ENCODE assay signal across 12 cellular contexts in genomic region chr9:129933215-129933614, GRCh38.
A peak's percentile ranks its signal among the peaks of the same experiment; 100 is the strongest.
DNase-seq lines count a peak whose midpoint lies in the region; ATAC-seq and TF ChIP-seq lines count a peak whose summit lies in the region.
"Had no signal": no experiment of that assay in that cellular context is flagged by ENCODE, and none has a peak within 500 bp of the region (broad histone marks: within the 10 kb centered on the region; RNA-seq: fewer than 3 reads in every experiment).

No MANE protein-coding gene starts in this region.

- no peak overlapping the region for H3K4me3 Mint-ChIP-seq in activated naive CD4-positive, alpha-beta T cell treated with anti-CD3 and anti-CD28 coated beads, Interleukin-2, amount 10 ng/mL, durations not matched to agents 7 days and 5 days
- peak overlapping the region; percentile 72 for H3K4me3 Mint-ChIP-seq in activated naive CD8-positive, alpha-beta T cell treated with anti-CD3 and anti-CD28 coated beads, Interleukin-2, amount 50 U/mL, for 24 hours
- H3K4me3 Mint-ChIP-seq in mesothelial cell of epicardium (no peak overlapping the region), endodermal cell (no peak overlapping the region)

- H3K4me3 ChIP-seq in transverse colon (no peak overlapping the region), endodermal cell (ENCODE audit: low read length) (no peak overlapping the region)
- H3K4me3 ChIP-seq: cardiac muscle cell had no signal

- H3K9ac ChIP-seq in endodermal cell (ENCODE audit: extremely low read depth, low read length, poor library complexity, severe bottlenecking), result no peak overlapping the region
- H3K9ac ChIP-seq: parathyroid adenoma had no signal

- no peak for DNase-seq in activated naive CD4-positive, alpha-beta T cell treated with anti-CD3 and anti-CD28 coated beads, Interleukin-2, amount 10 ng/mL, durations not matched to agents 7 days and 5 days
- no peak for DNase-seq in activated naive CD4-positive, alpha-beta T cell treated with Interleukin-2 at 50 U/mL for 16 hours
- DNase-seq in activated naive CD8-positive, alpha-beta T cell treated with anti-CD3 and anti-CD28 coated beads, Interleukin-2, amount 50 U/mL, for 24 hours, result no peak
- DNase-seq in mesothelial cell of epicardium (ENCODE audit: low spot score in 2 of 2, unreplicated experiment in 2 of 2) (no peak), transverse colon (no peak), NCI-H187 treated with DMSO at 0.1 percent for 48 hours (lab: John Stamatoyannopoulos, UW) (no peak), endodermal cell (no peak)
- DNase-seq: activated CD4-positive, CD25-positive, alpha-beta regulatory T cell; NCI-H1092 had no signal

- H3K27ac ChIP-seq in transverse colon (peak overlapping the region; percentile 72 to 82 (median 74)), endodermal cell (ENCODE audit: low read depth, low read length) (no peak overlapping the region)

- peaks cover 54% of the 10 kb centered on the region for H3K4me1 Mint-ChIP-seq in activated naive CD4-positive, alpha-beta T cell treated with anti-CD3 and anti-CD28 coated beads, Interleukin-2, amount 10 ng/mL, durations not matched to agents 7 days and 5 days
- H3K4me1 Mint-ChIP-seq in activated naive CD8-positive, alpha-beta T cell treated with anti-CD3 and anti-CD28 coated beads, Interleukin-2, amount 50 U/mL, for 24 hours, result peaks cover 76% of the 10 kb centered on the region
- H3K4me1 Mint-ChIP-seq in mesothelial cell of epicardium (peaks cover 31% of the 10 kb centered on the region), endodermal cell (peaks cover 14% of the 10 kb centered on the region)

- no peak for ATAC-seq in activated naive CD8-positive, alpha-beta T cell treated with anti-CD3 and anti-CD28 coated beads, Interleukin-2, amount 50 U/mL, for 24 hours
- no peak for ATAC-seq in HG02759 (IDR thresholded peaks at IDR 0.05; ENCODE audit: unreplicated experiment)

- TF ChIP-seq CTCF in mesothelial cell of epicardium (IDR thresholded peaks at IDR 0.05; ENCODE audit: unreplicated experiment) (no peak), transverse colon (IDR thresholded peaks at IDR 0.05) (no peak), endodermal cell (conservative IDR thresholded peaks at IDR 0.05) (no peak)

- no peaks in the 10 kb centered on the region for H3K27me3 Mint-ChIP-seq in activated naive CD4-positive, alpha-beta T cell treated with anti-CD3 and anti-CD28 coated beads, Interleukin-2, amount 10 ng/mL, durations not matched to agents 7 days and 5 days
- no peaks in the 10 kb centered on the region for H3K27me3 Mint-ChIP-seq in activated naive CD8-positive, alpha-beta T cell treated with anti-CD3 and anti-CD28 coated beads, Interleukin-2, amount 50 U/mL, for 24 hours
- H3K27me3 Mint-ChIP-seq in mesothelial cell of epicardium (ENCODE audit: low read depth), result no peaks in the 10 kb centered on the region
- no peaks in the 10 kb centered on the region for H3K27me3 Mint-ChIP-seq in endodermal cell (ENCODE audit: insufficient read depth)

- no peak for TF ChIP-seq POLR2A in transverse colon (IDR thresholded peaks at IDR 0.05)

- H3K4me1 ChIP-seq in transverse colon, result peaks cover 18 to 53% (median 23%) of the 10 kb centered on the region in 4 donors
- no peaks in the 10 kb centered on the region for H3K4me1 ChIP-seq in endodermal cell (ENCODE audit: control insufficient read depth, insufficient read depth, low read length)
- H3K4me1 ChIP-seq: parathyroid adenoma had no signal

- H3K9me3 Mint-ChIP-seq in activated naive CD4-positive, alpha-beta T cell treated with anti-CD3 and anti-CD28 coated beads, Interleukin-2, amount 10 ng/mL, durations not matched to agents 7 days and 5 days, result no peaks in the 10 kb centered on the region
- H3K9me3 Mint-ChIP-seq in activated naive CD8-positive, alpha-beta T cell treated with anti-CD3 and anti-CD28 coated beads, Interleukin-2, amount 50 U/mL, for 24 hours, result no peaks in the 10 kb centered on the region
- H3K9me3 Mint-ChIP-seq in mesothelial cell of epicardium (no peaks in the 10 kb centered on the region), endodermal cell (no peaks in the 10 kb centered on the region)

- CTCF ChIA-PET in activated naive CD4-positive, alpha-beta T cell treated with anti-CD3 and anti-CD28 coated beads, Interleukin-2, amount 10 ng/mL, durations not matched to agents 7 days and 5 days (lab: Charles Lee), result interaction anchor here (0.7 to 1.3 kb wide), 5 partner anchors 12 to 46 kb away, joined by 3 read pairs; no protein-coding TSS in a partner anchor

- peak overlapping the region; percentile 55 for H3K27ac Mint-ChIP-seq in activated naive CD4-positive, alpha-beta T cell treated with anti-CD3 and anti-CD28 coated beads, Interleukin-2, amount 10 ng/mL, durations not matched to agents 7 days and 5 days
- H3K27ac Mint-ChIP-seq in activated naive CD8-positive, alpha-beta T cell treated with anti-CD3 and anti-CD28 coated beads, Interleukin-2, amount 50 U/mL, for 24 hours, result peak overlapping the region; percentile 98
- H3K27ac Mint-ChIP-seq in mesothelial cell of epicardium (peak overlapping the region; percentile 80), endodermal cell (no peak overlapping the region)

- H3K36me3 Mint-ChIP-seq in activated naive CD4-positive, alpha-beta T cell treated with anti-CD3 and anti-CD28 coated beads, Interleukin-2, amount 10 ng/mL, durations not matched to agents 7 days and 5 days, result peaks cover 41% of the 10 kb centered on the region
- H3K36me3 Mint-ChIP-seq in activated naive CD8-positive, alpha-beta T cell treated with anti-CD3 and anti-CD28 coated beads, Interleukin-2, amount 50 U/mL, for 24 hours (ENCODE audit: low read depth), result peaks cover 59% of the 10 kb centered on the region
- no peaks in the 10 kb centered on the region for H3K36me3 Mint-ChIP-seq in mesothelial cell of epicardium
- H3K36me3 Mint-ChIP-seq in endodermal cell (ENCODE audit: low read depth), result peaks cover 12% of the 10 kb centered on the region

- 66 to 85% methylated on average over 2 to 4 of the region's 4 CpGs for WGBS in transverse colon (ENCODE audit: low coverage in 1 of 2), 2 donors
- WGBS in endodermal cell (ENCODE audit: insufficient coverage in 1 of 2, insufficient read length in 1 of 2), 2 experiments, result 90 to 95% methylated on average over 3 to 4 of the region's 4 CpGs

- no peak for TF ChIP-seq EP300 in transverse colon (IDR thresholded peaks at IDR 0.05; ENCODE audit: low read depth)

- H3K27me3 ChIP-seq in transverse colon (no peaks in the 10 kb centered on the region), endodermal cell (ENCODE audit: control insufficient read depth, insufficient read depth, low read length, poor library complexity, severe bottlenecking) (no peaks in the 10 kb centered on the region)
- H3K27me3 ChIP-seq: cardiac muscle cell had no signal

- in situ Hi-C loops in transverse colon (cut with MboI; ENCODE audit: low pct_ligation_motif_present in 1 of 4, low pct_unique_long_range_greater_than_20kb in 1 of 4, low sequenced_read_pairs in 3 of 4), result no loop called here

- H3K9me3 ChIP-seq in transverse colon (no peaks in the 10 kb centered on the region), endodermal cell (ENCODE audit: control insufficient read depth, low read length) (no peaks in the 10 kb centered on the region)

- H3K36me3 ChIP-seq in transverse colon (peaks cover 0 to 7% (median 0%) of the 10 kb centered on the region in 4 donors), endodermal cell (ENCODE audit: control insufficient read depth, insufficient read depth, low read length) (peaks cover 3% of the 10 kb centered on the region)
- H3K36me3 ChIP-seq: cardiac muscle cell had no signal

- intact Hi-C loops in transverse colon (cut with DNase I; ENCODE audit: low total_unique reads), result no loop called here
